In the genomic region with DNA sequence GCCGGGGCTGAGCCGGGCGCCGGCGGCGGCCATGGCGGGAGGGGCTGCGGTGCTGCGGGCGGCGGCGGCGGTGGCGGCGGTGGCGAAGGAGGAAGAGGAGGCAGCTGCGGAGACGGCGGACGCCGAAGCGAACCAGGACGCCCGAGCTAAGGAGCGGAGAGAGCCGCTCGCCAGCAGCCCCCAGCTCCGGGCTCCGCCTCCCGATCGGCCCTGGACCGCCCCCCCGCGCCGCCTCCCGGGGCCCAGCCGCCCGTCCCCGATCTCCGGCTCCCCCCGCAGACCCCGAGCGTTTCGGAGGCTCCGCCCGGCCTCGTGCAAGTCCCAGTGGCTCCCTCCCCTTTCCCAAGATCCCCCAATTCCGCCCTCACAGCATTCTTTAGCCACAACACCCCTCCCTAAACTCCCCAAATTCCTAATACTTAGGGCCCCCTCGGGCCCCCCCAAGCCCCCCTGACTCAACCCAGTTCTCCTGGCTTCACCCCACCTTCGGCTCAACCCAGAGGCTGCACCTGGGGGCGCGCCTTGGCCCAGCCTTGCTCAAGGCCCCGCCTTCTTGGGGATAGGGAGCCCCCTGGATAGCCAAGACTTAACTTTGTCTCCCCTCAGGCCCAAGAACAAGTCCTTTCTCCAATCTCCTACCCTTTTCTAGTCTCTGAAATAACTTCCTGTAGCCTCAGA, we compare ENCODE assay signal across 8 cellular contexts. TPM values are rescaled to one million over a fixed set of nuclear protein-coding genes. Genes with fewer than 3 reads are reported as not detected.
DNase-seq lines count a peak whose midpoint lies in the region; ATAC-seq, FAIRE-seq and TF ChIP-seq lines count a peak whose summit lies in the region.

ASTN2 (minus strand) TSS at position 152 of the 678 bp plus-strand sequence; CDS start at position 33, 119 bp downstream.

- DNase-seq in GM13976 (ENCODE audit: low spot score) (peak; percentile 10), WTC11 (ENCODE audit: low spot score) (peak; percentile 66), small intestine (no peak), RKO (ENCODE audit: low spot score) (no peak), Karpas-422 (no peak), T1000 (lab: John Stamatoyannopoulos, UW) (no peak)

- FAIRE-seq in small intestine (lab: Jason Lieb, UNC) = no peak

- H3K27me3 ChIP-seq in iPS-18a (ENCODE audit: control insufficient read depth, insufficient read depth, low read length) = peaks cover 75% of the 10 kb centered on the region
- peaks cover 17 to 27% of the 10 kb centered on the region in 2 donors for H3K27me3 ChIP-seq in small intestine (ENCODE audit: control insufficient read depth in 2 of 2, insufficient read depth in 2 of 2, low read length in 2 of 2)
- H3K27me3 ChIP-seq in Karpas-422 (ENCODE audit: low read length) = no peaks in the 10 kb centered on the region

- H3K4me2 ChIP-seq in Karpas-422 (ENCODE audit: low read depth, low read length, poor library complexity, severe bottlenecking) = no peak within 1 kb of the TSS

- CTCF ChIA-PET in WTC11 (lab: Charles Lee) = interaction anchor here (1.0 to 3.9 kb wide), 8 partner anchors 11 to 255 kb away, joined by 3 to 33 read pairs (median 4); no protein-coding TSS in a partner anchor

- H3K4me1 ChIP-seq in iPS-18a (ENCODE audit: control insufficient read depth, low read depth, low read length) (peaks cover 17% of the 10 kb centered on the region), small intestine (ENCODE audit: control insufficient read depth in 2 of 2, insufficient read depth in 1 of 2, low read depth in 1 of 2, low read length in 1 of 2) (no peaks in the 10 kb centered on the region), Karpas-422 (ENCODE audit: low read length) (peaks cover 24% of the 10 kb centered on the region)

- in situ Hi-C loops in GM13976 (cut with MboI; ENCODE audit: low sequenced_read_pairs, unreplicated experiment) = loop anchor here (25.0 kb wide), 1 partner anchor 678 kb away; no protein-coding TSS in a partner anchor

- H3K9me2 ChIP-seq in Karpas-422 (replicated peaks; ENCODE audit: insufficient read depth, low read length) = no peaks in the 10 kb centered on the region

- H3K36me3 ChIP-seq in iPS-18a (ENCODE audit: control insufficient read depth, low read depth, low read length) (no peaks in the 10 kb centered on the region), small intestine (ENCODE audit: control insufficient read depth in 2 of 2, insufficient read depth in 2 of 2, low read length in 2 of 2) (no peaks in the 10 kb centered on the region), Karpas-422 (ENCODE audit: insufficient read depth, low read length) (no peaks in the 10 kb centered on the region)

- WGBS in small intestine, 3 donors = 2% methylated on average over 29 to 53 of the region's 53 CpGs

- H3K27ac ChIP-seq in iPS-18a (ENCODE audit: low read length) (no peak within 1 kb of the TSS), small intestine (ENCODE audit: low read depth in 1 of 2, low read length in 1 of 2) (no peak within 1 kb of the TSS), Karpas-422 (ENCODE audit: low read length) (no peak within 1 kb of the TSS)

- H4K20me1 ChIP-seq in Karpas-422 (ENCODE audit: insufficient read depth, low read depth, low read length) = no peaks in the 10 kb centered on the region

- H3K4me1 Mint-ChIP-seq in WTC11 = peaks cover 23% of the 10 kb centered on the region

- no peak within 1 kb of the TSS for H3K27ac Mint-ChIP-seq in WTC11

- POLR2A ChIA-PET in WTC11 (lab: Charles Lee) = no interaction called here

- H3K79me2 ChIP-seq in Karpas-422 (ENCODE audit: low read length) = no peaks in the 10 kb centered on the region

- peak within 1 kb of the TSS; percentile 85 for H3K4me3 Mint-ChIP-seq in WTC11

- ATAC-seq in WTC11 (peak; percentile 40), HG03521 (IDR thresholded peaks at IDR 0.05; ENCODE audit: unreplicated experiment) (no peak)

- H3K9ac ChIP-seq in iPS-18a (ENCODE audit: low read length) (no peak within 1 kb of the TSS), Karpas-422 (ENCODE audit: low read length) (no peak within 1 kb of the TSS)

- peaks cover 28% of the 10 kb centered on the region for H3K27me3 Mint-ChIP-seq in WTC11 (ENCODE audit: low read depth)

- H3K4me3 ChIP-seq in iPS-18a (ENCODE audit: low read length) (peak within 1 kb of the TSS; percentile 70), small intestine (ENCODE audit: low read depth in 1 of 2, low read length in 2 of 2) (peak within 1 kb of the TSS; percentile 3 to 48), Karpas-422 (ENCODE audit: low read length) (no peak within 1 kb of the TSS; the same call in 1 of the 2 replicates)

- H3K9me3 Mint-ChIP-seq in WTC11 = no peaks in the 10 kb centered on the region

- H2AFZ ChIP-seq in Karpas-422 (ENCODE audit: low read length) = no peak within 1 kb of the TSS

- H3K9me3 ChIP-seq in iPS-18a (ENCODE audit: control insufficient read depth, low read depth, low read length) (no peaks in the 10 kb centered on the region), small intestine (ENCODE audit: control insufficient read depth, low read depth) (no peaks in the 10 kb centered on the region), Karpas-422 (ENCODE audit: low read length) (no peaks in the 10 kb centered on the region)

- no peaks in the 10 kb centered on the region for H3K36me3 Mint-ChIP-seq in WTC11

- TF ChIP-seq CTCF in GM13976 (IDR thresholded peaks at IDR 0.05; ENCODE audit: borderline replicate concordance, control extremely low read depth, extremely low read depth, insufficient read depth, missing control alignments) = no peak
- TF ChIP-seq CTCF in WTC11 (IDR thresholded peaks at IDR 0.05) = no peak

TF ChIP-seq in WTC11, 78 proteins besides CTCF, POLR2A, EP300 and RAD21:
- TF ChIP-seq SMAD3 (CRISPR knock-in tag; IDR thresholded peaks at IDR 0.05; ENCODE audit: borderline replicate concordance) = no peak
- TF ChIP-seq, protein P1, sequence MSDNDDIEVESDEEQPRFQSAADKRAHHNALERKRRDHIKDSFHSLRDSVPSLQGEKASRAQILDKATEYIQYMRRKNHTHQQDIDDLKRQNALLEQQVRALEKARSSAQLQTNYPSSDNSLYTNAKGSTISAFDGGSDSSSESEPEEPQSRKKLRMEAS (CRISPR knock-in tag; IDR thresholded peaks at IDR 0.05) = peak; percentile 55; the same call in 1 of the 2 replicates

RNA-seq across cellular contexts. Expression of gene ASTN2, which starts in this region (rescaled TPM):
- total RNA-seq in WTC11 (2021) = 16.2 to 18.7 TPM (median 17.7 TPM) in 3 replicates
- polyA plus RNA-seq in small intestine = 1 to 10 TPM; 3.0 to 3.8 (median 3.6) TPM
- total RNA-seq in Karpas-422 (2014; rRNA removed; shearing (Covaris generic); ENCODE audit: low replicate concordance) = 5.3 TPM in 2 replicates

Comparison
In these comparisons a context has a peak if more than half of its experiments do, and no peak if none do; other contexts are left out.
1. DNase-seq: peak in GM13976 (single experiment) and WTC11 (single experiment); none in small intestine (single experiment), RKO (single experiment), Karpas-422 (single experiment) and T1000 (single experiment).